ENCODE assay signal across 25 cellular contexts in the genomic region with DNA sequence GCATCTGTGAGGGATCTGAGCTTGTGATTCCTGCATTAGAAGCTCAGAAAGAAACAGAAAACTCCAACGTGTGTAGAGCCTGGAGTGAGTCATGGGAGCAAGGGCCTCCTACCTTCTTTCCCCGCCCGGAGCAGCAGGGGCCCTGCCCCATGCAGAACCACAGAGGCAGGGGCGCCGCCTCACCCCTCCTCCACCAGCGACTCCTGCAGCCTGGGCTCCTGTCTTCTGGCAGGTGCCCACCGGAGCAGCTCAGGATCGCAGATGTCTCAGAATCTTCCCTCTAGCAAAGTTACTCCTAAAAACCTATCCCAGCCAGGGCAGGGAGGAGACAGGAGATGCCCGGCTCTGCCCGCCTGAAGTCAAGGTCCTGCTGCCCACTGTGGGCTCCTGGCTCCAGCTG.
"Had no signal": no experiment of that assay in that cellular context is flagged by ENCODE, and none has a peak within 500 bp of the region (broad histone marks: within the 10 kb centered on the region; RNA-seq: fewer than 3 reads in every experiment).

No MANE protein-coding gene starts in this region.

- DNase-seq: naive thymus-derived CD8-positive, alpha-beta T cell; nephron progenitor cell; ovary; psoas muscle; right cardiac atrium; right lobe of liver; sigmoid colon; small intestine; stimulated activated CD4-positive, alpha-beta T cell treated with anti-CD3 and anti-CD28 coated beads, Interleukin-15, amount 100 ng/mL, for 24 hours; stimulated activated CD4-positive, alpha-beta T cell treated with anti-CD3 and anti-CD28 coated beads, Interleukin-2, amount 100 ng/mL, for 24 hours; stimulated activated CD4-positive, alpha-beta T cell treated with anti-CD3 and anti-CD28 coated beads, Interleukin-2, amount 100 ng/mL, for 48 hours; stimulated activated CD4-positive, alpha-beta T cell treated with anti-CD3 and anti-CD28 coated beads, Interleukin-4, amount 100 ng/mL, for 24 hours; stimulated activated naive B cell treated with anti-CD40 and anti-IgM and Interleukin-4, amounts not matched to agents 10 μg/mL and 1 μg/mL and 100 μg/mL, for 72 hours; stimulated activated naive CD4-positive, alpha-beta T cell treated with Interleukin-2 at 50 U/mL for 16 hours; stomach; thyroid gland; trophoblast cell had no signal

- H3K27me3 ChIP-seq: ovary, right lobe of liver, sigmoid colon, thyroid gland, tibial nerve, upper lobe of left lung, vagina had no signal

- H3K9me3 ChIP-seq: neutrophil, ovary, psoas muscle, thyroid gland, vagina had no signal

- H3K27ac ChIP-seq: neutrophil, ovary, parathyroid adenoma, psoas muscle, right lobe of liver, sigmoid colon, stomach, thoracic aorta, thyroid gland, tibial nerve, upper lobe of left lung, vagina had no signal

- H3K36me3 ChIP-seq: neutrophil, ovary, right lobe of liver had no signal

- FAIRE-seq: small intestine, urothelium cell line had no signal

- H3K4me1 ChIP-seq: psoas muscle had no signal

- H2AFZ ChIP-seq: parathyroid adenoma had no signal

- H3K9ac ChIP-seq: parathyroid adenoma had no signal

- H3K79me2 ChIP-seq: parathyroid adenoma had no signal

- H3K4me3 ChIP-seq: ovary, psoas muscle, right lobe of liver, sigmoid colon, stomach, thoracic aorta, thyroid gland, tibial nerve, upper lobe of left lung, vagina had no signal

- ATAC-seq: naive thymus-derived CD8-positive, alpha-beta T cell; psoas muscle; right cardiac atrium; stimulated activated effector memory CD8-positive, alpha-beta T cell treated with anti-CD3 and anti-CD28 coated beads, Interleukin-12 subunit alpha, Interleukin-12 subunit beta, amount 100 ng/mL, for 72 hours; stimulated activated naive B cell treated with anti-CD40 and anti-IgM and Interleukin-4, amounts not matched to agents 10 μg/mL and 1 μg/mL and 100 μg/mL, for 72 hours had no signal
